Comparison of ENCODE assay signal across 8 cellular contexts in the genomic region with DNA sequence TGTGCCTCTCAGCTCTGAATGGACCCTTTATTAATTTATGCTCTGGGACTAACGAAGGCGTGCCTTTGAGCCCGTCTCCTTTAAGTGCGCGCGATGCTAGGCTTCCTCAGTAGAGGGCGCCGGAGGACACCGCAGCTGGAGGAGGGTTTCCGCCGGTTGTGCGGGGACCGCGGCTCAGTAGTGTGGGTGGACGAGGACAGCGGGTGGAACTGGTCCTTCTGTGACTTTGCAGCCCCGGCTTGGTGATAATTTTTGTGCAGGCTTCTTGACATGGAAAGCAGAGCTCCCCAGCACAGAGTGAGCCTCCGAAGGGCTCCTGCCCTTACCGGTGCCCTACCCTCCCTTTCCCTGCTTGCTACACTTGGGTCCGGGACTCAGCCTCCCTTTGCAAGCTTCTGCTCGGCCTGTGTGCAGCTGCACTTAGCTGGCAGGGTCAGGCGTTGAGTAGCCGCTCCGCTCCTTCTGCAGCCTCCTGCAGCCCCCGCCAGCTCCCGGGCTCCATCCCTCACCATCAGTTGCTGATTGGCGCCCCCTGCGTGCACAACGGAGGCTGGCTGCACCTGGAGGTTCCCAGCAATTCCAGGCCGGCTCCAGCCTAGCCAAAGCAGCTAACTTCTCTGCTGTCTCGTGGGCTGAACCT. TPM values are rescaled to one million over a fixed set of nuclear protein-coding genes. Genes with fewer than 3 reads are reported as not detected.
DNase-seq lines count a peak whose midpoint lies in the region; ATAC-seq and TF ChIP-seq lines count a peak whose summit lies in the region.

No MANE protein-coding gene starts in this region.

- WGBS in liver, result 3% methylated on average over 31 of the region's 31 CpGs

- DNase-seq in AG20443 (ENCODE audit: low spot score) (peak; percentile 89), NCI-H524 (lab: John Stamatoyannopoulos, UW) (peak; percentile 58 to 75), dermis microvascular lymphatic vessel endothelial cell (ENCODE audit: low read depth in 2 of 2) (peak; percentile 33 to 69)
- peak; percentile 62 to 67 for DNase-seq in activated CD4-positive, alpha-beta T cell treated with anti-CD3 and anti-CD28 coated beads, Interleukin-2, amount 50 U/mL, for 4 hours
- DNase-seq in stimulated activated CD4-positive, alpha-beta T cell treated with anti-CD3 and anti-CD28 coated beads, Interleukin-4, amount 100 ng/mL, for 1 hour, result peak; percentile 80

- peaks cover 0 to 2% (median 0%) of the 10 kb centered on the region in 4 donors for H3K27me3 ChIP-seq in liver (ENCODE audit: control insufficient read depth in 4 of 4, insufficient read depth in 4 of 4, low read length in 3 of 4)

- ATAC-seq in GM19025 (IDR thresholded peaks at IDR 0.05; ENCODE audit: low read depth, unreplicated experiment), result peak; percentile 90
- peak; percentile 88 for ATAC-seq in HG03196 (IDR thresholded peaks at IDR 0.05; ENCODE audit: unreplicated experiment)

- H3K9ac ChIP-seq in liver (ENCODE audit: low read depth in 1 of 2, low read length in 2 of 2), result no peak overlapping the region

- H3K36me3 ChIP-seq in liver (ENCODE audit: control insufficient read depth in 4 of 4, insufficient read depth in 3 of 4, low read depth in 1 of 4, low read length in 3 of 4), result no peaks in the 10 kb centered on the region

- peaks cover 1 to 15% (median 5%) of the 10 kb centered on the region in 4 donors for H3K4me1 ChIP-seq in liver (ENCODE audit: control insufficient read depth in 4 of 4, insufficient read depth in 4 of 4, low read length in 3 of 4)

- TF ChIP-seq CTCF in liver (IDR thresholded peaks at IDR 0.05; ENCODE audit: low read depth, low read length, missing input control), result peak; percentile 89

- TF ChIP-seq RAD21 in liver (IDR thresholded peaks at IDR 0.05), result peak; percentile 85 to 91

- H3K9me3 ChIP-seq in liver (ENCODE audit: control insufficient read depth in 4 of 4, low read length in 3 of 4), result no peaks in the 10 kb centered on the region

- no peak overlapping the region for H3K27ac ChIP-seq in liver (ENCODE audit: low read depth in 1 of 2, low read length in 2 of 2)

- peak overlapping the region; percentile 44 to 63 (median 50) for H3K4me3 ChIP-seq in liver (ENCODE audit: low read depth in 1 of 3, low read length in 3 of 3)

TF ChIP-seq in liver, 16 proteins besides CTCF, POLR2A, EP300 and RAD21:
- no peak for TF ChIP-seq YY1 (IDR thresholded peaks at IDR 0.05)
- TF ChIP-seq, protein P1, sequence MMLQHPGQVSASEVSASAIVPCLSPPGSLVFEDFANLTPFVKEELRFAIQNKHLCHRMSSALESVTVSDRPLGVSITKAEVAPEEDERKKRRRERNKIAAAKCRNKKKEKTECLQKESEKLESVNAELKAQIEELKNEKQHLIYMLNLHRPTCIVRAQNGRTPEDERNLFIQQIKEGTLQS (IDR thresholded peaks at IDR 0.05), result no peak
- TF ChIP-seq RXRA (IDR thresholded peaks at IDR 0.05), result peak in 1 of 2 donors; percentile 13
- TF ChIP-seq SP1 (IDR thresholded peaks at IDR 0.05), result no peak
- no peak for TF ChIP-seq FOXA2 (IDR thresholded peaks at IDR 0.05)
- no peak for TF ChIP-seq NR2F2 (IDR thresholded peaks at IDR 0.05)
- TF ChIP-seq, protein P2, sequence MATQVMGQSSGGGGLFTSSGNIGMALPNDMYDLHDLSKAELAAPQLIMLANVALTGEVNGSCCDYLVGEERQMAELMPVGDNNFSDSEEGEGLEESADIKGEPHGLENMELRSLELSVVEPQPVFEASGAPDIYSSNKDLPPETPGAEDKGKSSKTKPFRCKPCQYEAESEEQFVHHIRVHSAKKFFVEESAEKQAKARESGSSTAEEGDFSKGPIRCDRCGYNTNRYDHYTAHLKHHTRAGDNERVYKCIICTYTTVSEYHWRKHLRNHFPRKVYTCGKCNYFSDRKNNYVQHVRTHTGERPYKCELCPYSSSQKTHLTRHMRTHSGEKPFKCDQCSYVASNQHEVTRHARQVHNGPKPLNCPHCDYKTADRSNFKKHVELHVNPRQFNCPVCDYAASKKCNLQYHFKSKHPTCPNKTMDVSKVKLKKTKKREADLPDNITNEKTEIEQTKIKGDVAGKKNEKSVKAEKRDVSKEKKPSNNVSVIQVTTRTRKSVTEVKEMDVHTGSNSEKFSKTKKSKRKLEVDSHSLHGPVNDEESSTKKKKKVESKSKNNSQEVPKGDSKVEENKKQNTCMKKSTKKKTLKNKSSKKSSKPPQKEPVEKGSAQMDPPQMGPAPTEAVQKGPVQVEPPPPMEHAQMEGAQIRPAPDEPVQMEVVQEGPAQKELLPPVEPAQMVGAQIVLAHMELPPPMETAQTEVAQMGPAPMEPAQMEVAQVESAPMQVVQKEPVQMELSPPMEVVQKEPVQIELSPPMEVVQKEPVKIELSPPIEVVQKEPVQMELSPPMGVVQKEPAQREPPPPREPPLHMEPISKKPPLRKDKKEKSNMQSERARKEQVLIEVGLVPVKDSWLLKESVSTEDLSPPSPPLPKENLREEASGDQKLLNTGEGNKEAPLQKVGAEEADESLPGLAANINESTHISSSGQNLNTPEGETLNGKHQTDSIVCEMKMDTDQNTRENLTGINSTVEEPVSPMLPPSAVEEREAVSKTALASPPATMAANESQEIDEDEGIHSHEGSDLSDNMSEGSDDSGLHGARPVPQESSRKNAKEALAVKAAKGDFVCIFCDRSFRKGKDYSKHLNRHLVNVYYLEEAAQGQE (IDR thresholded peaks at IDR 0.05), result no peak
- TF ChIP-seq GABPA (IDR thresholded peaks at IDR 0.05 in 1 of 2, conservative IDR thresholded peaks at IDR 0.05 in 1 of 2), result no peak

RNA-seq across cellular contexts. Expression of gene BOD1L1, which starts 26.8 kb away (rescaled TPM):
- total RNA-seq in dermis microvascular lymphatic vessel endothelial cell (17.8 and 21.5 TPM in 2 replicates), liver (10 to 100 TPM; 14.6 to 19.2 TPM)
- polyA plus RNA-seq in liver, result 1 to 10 TPM; 4.1 to 5.9 TPM
